22 cellular contexts compared by ENCODE assay signal in genomic region chr2:2805263-2805662, GRCh38.
"Had no signal": no experiment of that assay in that cellular context is flagged by ENCODE, and none has a peak within 500 bp of the region (broad histone marks: within the 10 kb centered on the region; RNA-seq: fewer than 3 reads in every experiment).

No MANE protein-coding gene starts in this region.

- H3K36me3 ChIP-seq: gastroesophageal sphincter, heart left ventricle, left lung, lower lobe of right lung had no signal

- FAIRE-seq: colon, endometrium, frontal cortex had no signal

- H3K27ac ChIP-seq: epithelial cell of prostate, foreskin keratinocyte, gastroesophageal sphincter, heart left ventricle, hepatocyte, left lung, lower lobe of right lung had no signal

- H3K27me3 ChIP-seq: foreskin keratinocyte, gastroesophageal sphincter, hepatocyte, left lung had no signal

- DNase-seq: cortex of kidney; effector CD8-positive, alpha-beta T cell; effector memory CD8-positive, alpha-beta T cell; erythroblast; foreskin keratinocyte; heart left ventricle; hypothalamus; immature natural killer cell; left cardiac atrium; left lung; left ventricle myocardium superior; lower lobe of right lung; mesenchymal stem cell; midbrain; naive thymus-derived CD4-positive, alpha-beta T cell; natural killer cell had no signal

- H3K4me3 ChIP-seq: gastroesophageal sphincter, heart left ventricle, hepatocyte, left lung, lower lobe of right lung had no signal

- H3K9me3 ChIP-seq: lower lobe of right lung had no signal

- H3K4me1 ChIP-seq: foreskin keratinocyte, gastroesophageal sphincter, heart left ventricle, left lung, lower lobe of right lung had no signal
